In genomic region chr21:37656899-37657298, GRCh38 we compare ENCODE assay signal across 2 cellular contexts.
TF ChIP-seq lines count a peak whose summit lies in the region.

No MANE protein-coding gene starts in this region.

TF ChIP-seq in A549, 52 proteins besides CTCF, POLR2A, EP300 and RAD21:
- TF ChIP-seq, protein P1, sequence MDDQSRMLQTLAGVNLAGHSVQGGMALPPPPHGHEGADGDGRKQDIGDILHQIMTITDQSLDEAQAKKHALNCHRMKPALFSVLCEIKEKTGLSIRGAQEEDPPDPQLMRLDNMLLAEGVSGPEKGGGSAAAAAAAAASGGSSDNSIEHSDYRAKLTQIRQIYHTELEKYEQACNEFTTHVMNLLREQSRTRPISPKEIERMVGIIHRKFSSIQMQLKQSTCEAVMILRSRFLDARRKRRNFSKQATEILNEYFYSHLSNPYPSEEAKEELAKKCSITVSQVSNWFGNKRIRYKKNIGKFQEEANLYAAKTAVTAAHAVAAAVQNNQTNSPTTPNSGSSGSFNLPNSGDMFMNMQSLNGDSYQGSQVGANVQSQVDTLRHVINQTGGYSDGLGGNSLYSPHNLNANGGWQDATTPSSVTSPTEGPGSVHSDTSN (IDR thresholded peaks at IDR 0.05): no peak
- TF ChIP-seq ZFP36 (IDR thresholded peaks at IDR 0.05; ENCODE audit: borderline replicate concordance, partially characterized antibody) (no peak), EHF (CRISPR knock-in tag; IDR thresholded peaks at IDR 0.05) (no peak), SREBF2 (IDR thresholded peaks at IDR 0.05) (no peak), RFX5 (IDR thresholded peaks at IDR 0.05) (no peak), HDAC2 (IDR thresholded peaks at IDR 0.05) (no peak), ZSCAN20 (CRISPR knock-in tag; IDR thresholded peaks at IDR 0.05) (no peak), CHD2 (IDR thresholded peaks at IDR 0.05; ENCODE audit: low read length, partially characterized antibody) (no peak), GATA3 (IDR thresholded peaks at IDR 0.05; ENCODE audit: borderline replicate concordance) (no peak), NR3C1 (IDR thresholded peaks at IDR 0.05) (no peak), SMC3 (IDR thresholded peaks at IDR 0.05) (no peak), ZNF302 (CRISPR knock-in tag; IDR thresholded peaks at IDR 0.05) (no peak), JUN (IDR thresholded peaks at IDR 0.05) (no peak), MAZ (IDR thresholded peaks at IDR 0.05; ENCODE audit: borderline replicate concordance, low read depth, low read length) (no peak), ESRRA (IDR thresholded peaks at IDR 0.05; ENCODE audit: borderline replicate concordance, low read length) (no peak), KDM5A (IDR thresholded peaks at IDR 0.05) (no peak), HMGXB4 (CRISPR knock-in tag; IDR thresholded peaks at IDR 0.05; ENCODE audit: borderline replicate concordance) (no peak)
- TF ChIP-seq, protein P2, sequence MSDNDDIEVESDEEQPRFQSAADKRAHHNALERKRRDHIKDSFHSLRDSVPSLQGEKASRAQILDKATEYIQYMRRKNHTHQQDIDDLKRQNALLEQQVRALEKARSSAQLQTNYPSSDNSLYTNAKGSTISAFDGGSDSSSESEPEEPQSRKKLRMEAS (IDR thresholded peaks at IDR 0.05): no peak

TF ChIP-seq in H1, 55 proteins besides CTCF, POLR2A, EP300 and RAD21 (continued from another document):
- TF ChIP-seq SIN3A (conservative IDR thresholded peaks at IDR 0.05 in 1 of 2, IDR thresholded peaks at IDR 0.05 in 1 of 2; ENCODE audit: low read depth in 1 of 2, low read length in 2 of 2) (no peak), GTF2F1 (IDR thresholded peaks at IDR 0.05; ENCODE audit: borderline replicate concordance, low read depth, low read length) (no peak), POU5F1 (IDR thresholded peaks at IDR 0.05; ENCODE audit: low read depth, low read length) (no peak), JUND (IDR thresholded peaks at IDR 0.05; ENCODE audit: low read length) (no peak), POLR2AphosphoS5 (IDR thresholded peaks at IDR 0.05; ENCODE audit: low read depth, low read length) (no peak), SP4 (IDR thresholded peaks at IDR 0.05; ENCODE audit: low read length) (no peak), PHF8 (conservative IDR thresholded peaks at IDR 0.05; ENCODE audit: low read depth, low read length) (no peak), SIX5 (IDR thresholded peaks at IDR 0.05; ENCODE audit: low read depth, low read length) (no peak), RXRA (IDR thresholded peaks at IDR 0.05; ENCODE audit: insufficient read depth, low read depth, low read length) (no peak), RNF2 (IDR thresholded peaks at IDR 0.05; ENCODE audit: borderline replicate concordance, low read depth, low read length, missing control alignments, poor library complexity, severe bottlenecking) (no peak), EZH2 (IDR thresholded peaks at IDR 0.05; ENCODE audit: low read depth, low read length, severe bottlenecking) (no peak)
- TF ChIP-seq, protein P3, sequence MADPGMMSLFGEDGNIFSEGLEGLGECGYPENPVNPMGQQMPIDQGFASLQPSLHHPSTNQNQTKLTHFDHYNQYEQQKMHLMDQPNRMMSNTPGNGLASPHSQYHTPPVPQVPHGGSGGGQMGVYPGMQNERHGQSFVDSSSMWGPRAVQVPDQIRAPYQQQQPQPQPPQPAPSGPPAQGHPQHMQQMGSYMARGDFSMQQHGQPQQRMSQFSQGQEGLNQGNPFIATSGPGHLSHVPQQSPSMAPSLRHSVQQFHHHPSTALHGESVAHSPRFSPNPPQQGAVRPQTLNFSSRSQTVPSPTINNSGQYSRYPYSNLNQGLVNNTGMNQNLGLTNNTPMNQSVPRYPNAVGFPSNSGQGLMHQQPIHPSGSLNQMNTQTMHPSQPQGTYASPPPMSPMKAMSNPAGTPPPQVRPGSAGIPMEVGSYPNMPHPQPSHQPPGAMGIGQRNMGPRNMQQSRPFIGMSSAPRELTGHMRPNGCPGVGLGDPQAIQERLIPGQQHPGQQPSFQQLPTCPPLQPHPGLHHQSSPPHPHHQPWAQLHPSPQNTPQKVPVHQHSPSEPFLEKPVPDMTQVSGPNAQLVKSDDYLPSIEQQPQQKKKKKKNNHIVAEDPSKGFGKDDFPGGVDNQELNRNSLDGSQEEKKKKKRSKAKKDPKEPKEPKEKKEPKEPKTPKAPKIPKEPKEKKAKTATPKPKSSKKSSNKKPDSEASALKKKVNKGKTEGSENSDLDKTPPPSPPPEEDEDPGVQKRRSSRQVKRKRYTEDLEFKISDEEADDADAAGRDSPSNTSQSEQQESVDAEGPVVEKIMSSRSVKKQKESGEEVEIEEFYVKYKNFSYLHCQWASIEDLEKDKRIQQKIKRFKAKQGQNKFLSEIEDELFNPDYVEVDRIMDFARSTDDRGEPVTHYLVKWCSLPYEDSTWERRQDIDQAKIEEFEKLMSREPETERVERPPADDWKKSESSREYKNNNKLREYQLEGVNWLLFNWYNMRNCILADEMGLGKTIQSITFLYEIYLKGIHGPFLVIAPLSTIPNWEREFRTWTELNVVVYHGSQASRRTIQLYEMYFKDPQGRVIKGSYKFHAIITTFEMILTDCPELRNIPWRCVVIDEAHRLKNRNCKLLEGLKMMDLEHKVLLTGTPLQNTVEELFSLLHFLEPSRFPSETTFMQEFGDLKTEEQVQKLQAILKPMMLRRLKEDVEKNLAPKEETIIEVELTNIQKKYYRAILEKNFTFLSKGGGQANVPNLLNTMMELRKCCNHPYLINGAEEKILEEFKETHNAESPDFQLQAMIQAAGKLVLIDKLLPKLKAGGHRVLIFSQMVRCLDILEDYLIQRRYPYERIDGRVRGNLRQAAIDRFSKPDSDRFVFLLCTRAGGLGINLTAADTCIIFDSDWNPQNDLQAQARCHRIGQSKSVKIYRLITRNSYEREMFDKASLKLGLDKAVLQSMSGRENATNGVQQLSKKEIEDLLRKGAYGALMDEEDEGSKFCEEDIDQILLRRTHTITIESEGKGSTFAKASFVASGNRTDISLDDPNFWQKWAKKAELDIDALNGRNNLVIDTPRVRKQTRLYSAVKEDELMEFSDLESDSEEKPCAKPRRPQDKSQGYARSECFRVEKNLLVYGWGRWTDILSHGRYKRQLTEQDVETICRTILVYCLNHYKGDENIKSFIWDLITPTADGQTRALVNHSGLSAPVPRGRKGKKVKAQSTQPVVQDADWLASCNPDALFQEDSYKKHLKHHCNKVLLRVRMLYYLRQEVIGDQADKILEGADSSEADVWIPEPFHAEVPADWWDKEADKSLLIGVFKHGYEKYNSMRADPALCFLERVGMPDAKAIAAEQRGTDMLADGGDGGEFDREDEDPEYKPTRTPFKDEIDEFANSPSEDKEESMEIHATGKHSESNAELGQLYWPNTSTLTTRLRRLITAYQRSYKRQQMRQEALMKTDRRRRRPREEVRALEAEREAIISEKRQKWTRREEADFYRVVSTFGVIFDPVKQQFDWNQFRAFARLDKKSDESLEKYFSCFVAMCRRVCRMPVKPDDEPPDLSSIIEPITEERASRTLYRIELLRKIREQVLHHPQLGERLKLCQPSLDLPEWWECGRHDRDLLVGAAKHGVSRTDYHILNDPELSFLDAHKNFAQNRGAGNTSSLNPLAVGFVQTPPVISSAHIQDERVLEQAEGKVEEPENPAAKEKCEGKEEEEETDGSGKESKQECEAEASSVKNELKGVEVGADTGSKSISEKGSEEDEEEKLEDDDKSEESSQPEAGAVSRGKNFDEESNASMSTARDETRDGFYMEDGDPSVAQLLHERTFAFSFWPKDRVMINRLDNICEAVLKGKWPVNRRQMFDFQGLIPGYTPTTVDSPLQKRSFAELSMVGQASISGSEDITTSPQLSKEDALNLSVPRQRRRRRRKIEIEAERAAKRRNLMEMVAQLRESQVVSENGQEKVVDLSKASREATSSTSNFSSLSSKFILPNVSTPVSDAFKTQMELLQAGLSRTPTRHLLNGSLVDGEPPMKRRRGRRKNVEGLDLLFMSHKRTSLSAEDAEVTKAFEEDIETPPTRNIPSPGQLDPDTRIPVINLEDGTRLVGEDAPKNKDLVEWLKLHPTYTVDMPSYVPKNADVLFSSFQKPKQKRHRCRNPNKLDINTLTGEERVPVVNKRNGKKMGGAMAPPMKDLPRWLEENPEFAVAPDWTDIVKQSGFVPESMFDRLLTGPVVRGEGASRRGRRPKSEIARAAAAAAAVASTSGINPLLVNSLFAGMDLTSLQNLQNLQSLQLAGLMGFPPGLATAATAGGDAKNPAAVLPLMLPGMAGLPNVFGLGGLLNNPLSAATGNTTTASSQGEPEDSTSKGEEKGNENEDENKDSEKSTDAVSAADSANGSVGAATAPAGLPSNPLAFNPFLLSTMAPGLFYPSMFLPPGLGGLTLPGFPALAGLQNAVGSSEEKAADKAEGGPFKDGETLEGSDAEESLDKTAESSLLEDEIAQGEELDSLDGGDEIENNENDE (IDR thresholded peaks at IDR 0.05; ENCODE audit: insufficient replicate concordance, low read length): no peak
